Comparison of ENCODE assay signal across 8 cellular contexts in genomic region chr12:59403259-59403932, GRCh38.
A peak's percentile ranks its signal among the peaks of the same experiment; 100 is the strongest.
DNase-seq lines count a peak whose midpoint lies in the region; ATAC-seq and TF ChIP-seq lines count a peak whose summit lies in the region.

No MANE protein-coding gene starts in this region.

- H3K27ac ChIP-seq in adrenal gland: no peak overlapping the region
- no peak overlapping the region for H3K27ac ChIP-seq in psoas muscle

- TF ChIP-seq CTCF in adrenal gland (IDR thresholded peaks at IDR 0.05) (peak; percentile 49 to 75 (median 62)), psoas muscle (IDR thresholded peaks at IDR 0.05) (peak; percentile 59)

- H3K36me3 ChIP-seq in adrenal gland (replicated peaks in 1 of 2) (no peaks in the 10 kb centered on the region), psoas muscle (ENCODE audit: insufficient read depth in 1 of 2, low read depth in 1 of 2) (no peaks in the 10 kb centered on the region)

- H3K4me1 ChIP-seq in adrenal gland (replicated peaks in 1 of 2): no peaks in the 10 kb centered on the region
- no peaks in the 10 kb centered on the region for H3K4me1 ChIP-seq in psoas muscle

- DNase-seq in COR-L47 (lab: John Stamatoyannopoulos, UW) (peak; percentile 59), NCI-H774 (lab: John Stamatoyannopoulos, UW) (peak; percentile 69), adrenal gland (peak; percentile 37 to 77 (median 45)), left cardiac atrium (no peak), psoas muscle (no peak)

- H3K9me3 ChIP-seq in adrenal gland (replicated peaks in 1 of 3): no peaks in the 10 kb centered on the region
- H3K9me3 ChIP-seq in psoas muscle: peaks cover 7% of the 10 kb centered on the region

- intact Hi-C loops in adrenal gland (cut with DNase I) (no loop called here), left cardiac atrium (cut with DNase I) (no loop called here), psoas muscle (cut with DNase I) (no loop called here)

- H3K27me3 ChIP-seq in adrenal gland (no peaks in the 10 kb centered on the region), psoas muscle (ENCODE audit: insufficient read depth in 3 of 3, low read length in 2 of 3) (no peaks in the 10 kb centered on the region)

- no peak for TF ChIP-seq POLR2A in adrenal gland (IDR thresholded peaks at IDR 0.05)

- peak; percentile 50 for ATAC-seq in GM18873 (IDR thresholded peaks at IDR 0.05; ENCODE audit: low FRiP score, unreplicated experiment)
- ATAC-seq in HG03439 (IDR thresholded peaks at IDR 0.05; ENCODE audit: unreplicated experiment): peak; percentile 64
- ATAC-seq in left cardiac atrium: peak; percentile 77 to 82
- peak in 3 of 4 donors; percentile 59 to 76 (median 68) for ATAC-seq in psoas muscle
- ATAC-seq in HG02884 (IDR thresholded peaks at IDR 0.05; ENCODE audit: unreplicated experiment): no peak

- 0% methylated on average over 3 of the region's 3 CpGs for WGBS in adrenal gland, 4 donors
- 0 to 1% (median 1%) methylated on average over 3 of the region's 3 CpGs for WGBS in psoas muscle, 3 donors

- H3K4me3 ChIP-seq in adrenal gland (peak overlapping the region in 1 of 4 donors; percentile 36), psoas muscle (no peak overlapping the region)

Comparison
In these comparisons a context has a peak if more than half of its experiments do, and no peak if none do; other contexts are left out.
1. DNase-seq: peak in COR-L47 (single experiment), NCI-H774 (single experiment) and adrenal gland (7 of 7); none in left cardiac atrium (single experiment) and psoas muscle (0 of 2).